22 cellular contexts compared by ENCODE assay signal in genomic region chr9:4211806-4212205, GRCh38.
"Had no signal": no experiment of that assay in that cellular context is flagged by ENCODE, and none has a peak within 500 bp of the region (broad histone marks: within the 10 kb centered on the region; RNA-seq: fewer than 3 reads in every experiment).

No MANE protein-coding gene starts in this region.

- H3K4me3 ChIP-seq: hepatocyte, left ventricle myocardium inferior, lung, mucosa of descending colon, ovary, skin epidermis, spleen, suprapubic skin, thoracic aorta, tibial artery, upper lobe of right lung had no signal

- H3K4me2 ChIP-seq: hepatocyte had no signal

- H3K27ac ChIP-seq: hepatocyte, left ventricle myocardium inferior, ovary, skin epidermis, spleen, suprapubic skin, thoracic aorta, tibial artery, upper lobe of right lung had no signal

- DNase-seq: islet precursor cell; left ventricle myocardium inferior; mesendoderm; naive thymus-derived CD4-positive, alpha-beta T cell; ovary; right cardiac atrium; spleen; stimulated activated CD4-positive, alpha-beta T cell treated with anti-CD3 and anti-CD28 coated beads, Interleukin-4, amount 100 ng/mL, for 24 hours; stimulated activated naive CD4-positive, alpha-beta T cell; tibial artery; trophoblast cell; upper lobe of right lung had no signal

- H3K27me3 ChIP-seq: hepatocyte, ovary, spleen, suprapubic skin, tibial artery, upper lobe of right lung had no signal

- H3K9me3 ChIP-seq: left ventricle myocardium inferior, mucosa of descending colon, ovary, spleen, suprapubic skin, thoracic aorta, tibial artery, upper lobe of right lung had no signal

- H2AFZ ChIP-seq: hepatocyte had no signal

- H3K36me3 ChIP-seq: left ventricle myocardium inferior, ovary, spleen, suprapubic skin, thoracic aorta, tibial artery, upper lobe of right lung had no signal

- FAIRE-seq: urothelium cell line had no signal

- H3K4me1 ChIP-seq: suprapubic skin had no signal

- ATAC-seq: naive thymus-derived CD4-positive, alpha-beta T cell; natural killer cell treated with Interleukin-12 subunit alpha and Interleukin-12 subunit beta and Interleukin-15 and Interleukin-18, amount 100 ng/mL, for 72 hours; right cardiac atrium; sciatic nerve; stimulated activated effector memory CD8-positive, alpha-beta T cell treated with anti-CD3 and anti-CD28 coated beads, Interleukin-12 subunit alpha, Interleukin-12 subunit beta, amount 100 ng/mL, for 72 hours; upper lobe of right lung had no signal
